In genomic region chr18:58593930-58594329, GRCh38 we compare ENCODE assay signal across 28 cellular contexts. TPM values are rescaled to one million over a fixed set of nuclear protein-coding genes. Genes with fewer than 3 reads are reported as not detected.
A peak's percentile ranks its signal among the peaks of the same experiment; 100 is the strongest.
DNase-seq lines count a peak whose midpoint lies in the region; ATAC-seq and TF ChIP-seq lines count a peak whose summit lies in the region.
"Had no signal": no experiment of that assay in that cellular context is flagged by ENCODE, and none has a peak within 500 bp of the region (broad histone marks: within the 10 kb centered on the region; RNA-seq: fewer than 3 reads in every experiment).

No MANE protein-coding gene starts in this region.

- no peak overlapping the region for H3K9ac ChIP-seq in skeletal muscle tissue (ENCODE audit: low read depth in 1 of 3, low read length in 3 of 3)
- H3K9ac ChIP-seq: BLaER1, SK-N-SH had no signal

- H3K4me3 ChIP-seq in fibroblast of the aortic adventitia (ENCODE audit: low read depth, low read length) (no peak overlapping the region), right atrium auricular region (no peak overlapping the region), skeletal muscle tissue (ENCODE audit: low read length in 3 of 3) (no peak overlapping the region)
- H3K4me3 ChIP-seq: BLaER1, lung, ovary, smooth muscle cell, stomach, uterus had no signal

- peaks cover 0 to 77% of the 10 kb centered on the region in 2 donors for H3K4me1 ChIP-seq in right atrium auricular region
- peaks cover 30 to 57% (median 40%) of the 10 kb centered on the region in 3 donors for H3K4me1 ChIP-seq in skeletal muscle tissue (ENCODE audit: control insufficient read depth in 3 of 3, insufficient read depth in 3 of 3, low read length in 3 of 3)
- H3K4me1 ChIP-seq: uterus had no signal

- H3K27me3 ChIP-seq in right atrium auricular region (no peaks in the 10 kb centered on the region), skeletal muscle tissue (ENCODE audit: control insufficient read depth in 3 of 3, insufficient read depth in 3 of 3, low read length in 3 of 3) (no peaks in the 10 kb centered on the region)
- H3K27me3 ChIP-seq: BLaER1, ovary, stomach, uterus had no signal

- H3K36me3 ChIP-seq in right atrium auricular region (no peaks in the 10 kb centered on the region), skeletal muscle tissue (ENCODE audit: control insufficient read depth in 3 of 3, insufficient read depth in 3 of 3, low read length in 3 of 3) (peaks cover 6 to 16% (median 11%) of the 10 kb centered on the region in 3 donors)
- H3K36me3 ChIP-seq: BLaER1, ovary, stomach, uterus had no signal

- TF ChIP-seq CTCF in fibroblast of the aortic adventitia (IDR thresholded peaks at IDR 0.05; ENCODE audit: insufficient read depth, low read length): no peak
- TF ChIP-seq CTCF in right atrium auricular region (IDR thresholded peaks at IDR 0.05): no peak

- ATAC-seq in HG02571 (IDR thresholded peaks at IDR 0.05; ENCODE audit: unreplicated experiment): no peak
- ATAC-seq: natural killer cell treated with Interleukin-12 subunit alpha and Interleukin-12 subunit beta and Interleukin-15 and Interleukin-18, amount 100 ng/mL, for 72 hours had no signal

- H3K9me3 ChIP-seq in right atrium auricular region (peaks cover 0 to 9% of the 10 kb centered on the region in 2 donors), skeletal muscle tissue (ENCODE audit: control insufficient read depth in 3 of 3, low read length in 3 of 3) (peaks cover 0 to 3% (median 3%) of the 10 kb centered on the region in 3 donors)
- H3K9me3 ChIP-seq: ovary, SK-N-SH, uterus had no signal

- peak overlapping the region; percentile 72 to 86 for H3K27ac ChIP-seq in right atrium auricular region
- peak overlapping the region; percentile 29 for H3K27ac ChIP-seq in skeletal muscle tissue (ENCODE audit: low read depth, low read length)
- H3K27ac ChIP-seq: BLaER1, ovary had no signal

- DNase-seq in RPMI7951 (ENCODE audit: low read depth): peak; percentile 33
- peak; percentile 81 for DNase-seq in fibroblast of the aortic adventitia (ENCODE audit: low read depth)
- no peak for DNase-seq in right atrium auricular region (ENCODE audit: low spot score)
- DNase-seq in NCI-H446 treated with DMSO at 0.1 percent for 48 hours (lab: John Stamatoyannopoulos, UW): no peak
- DNase-seq in activated naive CD4-positive, alpha-beta T cell treated with anti-CD3 and anti-CD28 coated beads, Interleukin-2, amount 50 U/mL, for 16 hours: no peak
- DNase-seq: activated CD4-positive, alpha-beta T cell treated with anti-CD3 and anti-CD28 coated beads, Interleukin-2, amount 50 U/mL, for 1 hour; activated CD4-positive, CD25-positive, alpha-beta regulatory T cell; activated gamma-delta T cell; activated T-cell treated with anti-CD3 and anti-CD28 coated beads, Interleukin-2, amount 50 U/mL, for 24 hours; DMS153; effector memory CD4-positive, alpha-beta T cell; KBM-7; NCI-H1092; NCI-H1694; NCI-H510A; ovary; retina; SK-N-SH; stimulated activated CD4-positive, alpha-beta T cell treated with anti-CD3 and anti-CD28 coated beads, Interleukin-1b, Interleukin-23, amount 100 ng/mL, for 48 hours; stomach; uterus had no signal

RNA-seq across cellular contexts. Expression of gene ALPK2, which starts 35.0 kb away (rescaled TPM):
- 13.6 and 16.6 TPM in 2 replicates for total RNA-seq in RPMI7951 (2014; rRNA removed; shearing (Covaris generic))
- total RNA-seq in fibroblast of the aortic adventitia (ENCODE audit: low replicate concordance): 8.8 and 26.4 TPM in 2 replicates
- total RNA-seq in right atrium auricular region: 100 to 1,000 TPM; 160 to 166 TPM
- 38.1 TPM for total RNA-seq in skeletal muscle tissue
- total RNA-seq: OCI-LY7 had no signal

Comparison
In these comparisons a context has a peak if more than half of its experiments do, and no peak if none do; other contexts are left out.
1. DNase-seq: peak in RPMI7951 (single experiment) and fibroblast of the aortic adventitia (single experiment); none in right atrium auricular region (single experiment), NCI-H446 treated with DMSO at 0.1 percent for 48 hours (single experiment) and activated naive CD4-positive, alpha-beta T cell treated with anti-CD3 and anti-CD28 coated beads, Interleukin-2, amount 50 U/mL, for 16 hours (single experiment).